ENCODE assay signal across 8 cellular contexts in the genomic region with DNA sequence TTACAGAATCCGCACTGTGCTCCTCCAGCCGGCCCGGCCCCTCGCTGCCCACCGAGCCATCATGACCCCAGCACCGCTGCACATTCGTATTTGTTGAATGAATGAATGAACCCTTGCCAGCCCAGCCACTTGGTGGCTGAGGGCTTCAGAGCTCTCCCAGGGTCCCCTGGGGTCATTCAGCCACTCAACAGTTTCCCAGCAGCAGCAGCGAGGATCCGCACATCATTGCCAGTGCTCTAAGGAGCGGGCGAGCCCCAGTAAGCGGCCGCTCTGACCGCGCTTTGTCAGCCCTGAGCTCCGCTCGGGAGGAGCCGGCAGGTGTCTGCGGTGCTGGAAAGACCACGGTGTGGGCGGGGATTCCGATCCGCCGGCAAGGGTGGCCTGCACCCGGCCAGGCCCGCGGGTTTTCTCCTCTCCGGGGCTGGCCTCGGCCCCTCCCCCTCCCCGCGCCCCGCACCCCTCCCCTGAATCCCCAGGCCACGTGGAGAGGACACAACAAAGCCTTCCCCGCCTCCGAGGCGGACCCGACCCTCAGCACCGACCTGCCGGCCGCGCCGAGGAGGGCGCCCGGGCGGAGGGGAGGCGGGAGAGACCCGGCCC. TPM values are rescaled to one million over a fixed set of nuclear protein-coding genes. Genes with fewer than 3 reads are reported as not detected.
DNase-seq lines count a peak whose midpoint lies in the region; ATAC-seq, FAIRE-seq and TF ChIP-seq lines count a peak whose summit lies in the region.

No MANE protein-coding gene starts in this region.

- H3K27me3 Mint-ChIP-seq in activated T-helper 2 cell treated with anti-CD3 and anti-CD28 coated beads, Interferon-gamma antibody, Interleukin-2, Interleukin-4, amounts not matched to agents 10 μg/mL and 5 μg/mL and 100 μg/mL, durations not matched to agents 14 hours and 24 hours and 36 hours (ENCODE audit: low read depth) = peaks cover 29% of the 10 kb centered on the region

- intact Hi-C loops in activated T-helper 2 cell treated with anti-CD3 and anti-CD28 coated beads, Interferon-gamma antibody, Interleukin-2, Interleukin-4, amounts not matched to agents 10 μg/mL and 5 μg/mL and 100 μg/mL, durations not matched to agents 14 hours and 24 hours and 36 hours (cut with micrococcal nuclease) = loop anchor here (5.0 to 10.0 kb wide), 2 partner anchors 36 to 699 kb away; no protein-coding TSS in a partner anchor
- intact Hi-C loops in pancreas (cut with DNase I) = no loop called here

- peaks cover 75% of the 10 kb centered on the region for H3K79me2 ChIP-seq in OCI-LY3 (ENCODE audit: low read length)

- peak overlapping the region; percentile 77 for H3K4me3 Mint-ChIP-seq in activated T-helper 2 cell treated with anti-CD3 and anti-CD28 coated beads, Interferon-gamma antibody, Interleukin-2, Interleukin-4, amounts not matched to agents 10 μg/mL and 5 μg/mL and 100 μg/mL, durations not matched to agents 14 hours and 24 hours and 36 hours (ENCODE audit: low read depth)

- H3K27ac Mint-ChIP-seq in activated T-helper 2 cell treated with anti-CD3 and anti-CD28 coated beads, Interferon-gamma antibody, Interleukin-2, Interleukin-4, amounts not matched to agents 10 μg/mL and 5 μg/mL and 100 μg/mL, durations not matched to agents 14 hours and 24 hours and 36 hours = no peak overlapping the region

- no CpG with 5 or more reads among the region's 47 CpGs for WGBS in gastroesophageal sphincter (ENCODE audit: low coverage in 1 of 2), 2 donors
- 2 to 3% methylated on average over 30 to 45 of the region's 47 CpGs for WGBS in pancreas, 2 donors

- CTCF ChIA-PET in GM10248 (lab: Yijun Ruan, JAX) = interaction anchor here (0.9 to 3.9 kb wide), 6 partner anchors 8 to 303 kb away, joined by 4 to 46 read pairs (median 9); no protein-coding TSS in a partner anchor

- H2AFZ ChIP-seq in OCI-LY3 (ENCODE audit: low read depth, low read length) = no peak overlapping the region

- H3K9me3 Mint-ChIP-seq in activated T-helper 2 cell treated with anti-CD3 and anti-CD28 coated beads, Interferon-gamma antibody, Interleukin-2, Interleukin-4, amounts not matched to agents 10 μg/mL and 5 μg/mL and 100 μg/mL, durations not matched to agents 14 hours and 24 hours and 36 hours = no peaks in the 10 kb centered on the region

- H3K4me2 ChIP-seq in OCI-LY3 (ENCODE audit: low read length) = peak overlapping the region; percentile 89

- no peak for FAIRE-seq in pancreas (lab: Jason Lieb, UNC)

- no peak for TF ChIP-seq POLR2A in gastroesophageal sphincter (IDR thresholded peaks at IDR 0.05)

- peaks cover 6% of the 10 kb centered on the region for H3K36me3 Mint-ChIP-seq in activated T-helper 2 cell treated with anti-CD3 and anti-CD28 coated beads, Interferon-gamma antibody, Interleukin-2, Interleukin-4, amounts not matched to agents 10 μg/mL and 5 μg/mL and 100 μg/mL, durations not matched to agents 14 hours and 24 hours and 36 hours (ENCODE audit: low read depth)

- H3K9me3 ChIP-seq in OCI-LY3 (ENCODE audit: insufficient read depth, low read length) = no peaks in the 10 kb centered on the region
- H3K9me3 ChIP-seq in gastroesophageal sphincter = no peaks in the 10 kb centered on the region
- H3K9me3 ChIP-seq in pancreas = no peaks in the 10 kb centered on the region

- H3K36me3 ChIP-seq in OCI-LY3 (replicated peaks; ENCODE audit: low read depth, low read length) = peaks cover 47% of the 10 kb centered on the region
- no peaks in the 10 kb centered on the region for H3K36me3 ChIP-seq in gastroesophageal sphincter
- H3K36me3 ChIP-seq in pancreas = no peaks in the 10 kb centered on the region

- peak overlapping the region; percentile 92 for H3K9ac ChIP-seq in OCI-LY3 (ENCODE audit: low read length)

- H3K4me1 ChIP-seq in OCI-LY3 (ENCODE audit: low read length) (peaks cover 67% of the 10 kb centered on the region), gastroesophageal sphincter (peaks cover 0 to 24% (median 13%) of the 10 kb centered on the region in 3 donors), pancreas (peaks cover 3 to 7% (median 6%) of the 10 kb centered on the region in 3 donors)

- H3K27ac ChIP-seq in OCI-LY3 (ENCODE audit: low read length) = peak overlapping the region; percentile 77
- peak overlapping the region in 3 of 4 donors; percentile 37 to 73 (median 63) for H3K27ac ChIP-seq in gastroesophageal sphincter
- peak overlapping the region in 2 of 4 donors; percentile 54 to 61 for H3K27ac ChIP-seq in pancreas

- DNase-seq in GM10248 (ENCODE audit: extremely low spot score) = peak; percentile 68
- DNase-seq in activated T-helper 2 cell treated with anti-CD3 and anti-CD28 coated beads, Interferon-gamma antibody, Interleukin-2, Interleukin-4, amounts not matched to agents 10 μg/mL and 5 μg/mL and 100 μg/mL, durations not matched to agents 14 hours and 24 hours and 36 hours (ENCODE audit: low spot score) = peak; percentile 40
- peak; percentile 26 to 82 (median 58) for DNase-seq in pancreas
- no peak for DNase-seq in COLO829 (ENCODE audit: low spot score)

- TF ChIP-seq EP300 in gastroesophageal sphincter (IDR thresholded peaks at IDR 0.05) = no peak

- H3K4me3 ChIP-seq in OCI-LY3 (ENCODE audit: low read length) (peak overlapping the region; percentile 79), gastroesophageal sphincter (peak overlapping the region; percentile 61 to 91), pancreas (peak overlapping the region; percentile 63 to 81 (median 74))

- peaks cover 42% of the 10 kb centered on the region for H3K4me1 Mint-ChIP-seq in activated T-helper 2 cell treated with anti-CD3 and anti-CD28 coated beads, Interferon-gamma antibody, Interleukin-2, Interleukin-4, amounts not matched to agents 10 μg/mL and 5 μg/mL and 100 μg/mL, durations not matched to agents 14 hours and 24 hours and 36 hours (ENCODE audit: low read depth)

- peaks cover 43% of the 10 kb centered on the region for H4K20me1 ChIP-seq in OCI-LY3 (ENCODE audit: insufficient read depth, low read length)

- POLR2A ChIA-PET in GM10248 (lab: Yijun Ruan, JAX) = interaction anchor here (0.5 kb wide), 1 partner anchor 10 kb away, joined by 3 read pairs; no protein-coding TSS in a partner anchor

- ATAC-seq in HG02970 (IDR thresholded peaks at IDR 0.05; ENCODE audit: low FRiP score, unreplicated experiment) = peak; percentile 18
- peak; percentile 22 for ATAC-seq in gastroesophageal sphincter
- ATAC-seq in pancreas = peak; percentile 57 to 82 (median 71)
- no peak for ATAC-seq in HG03521 (IDR thresholded peaks at IDR 0.05; ENCODE audit: unreplicated experiment)

- no peaks in the 10 kb centered on the region for H3K27me3 ChIP-seq in OCI-LY3 (ENCODE audit: low read depth, low read length)
- peaks cover 3% of the 10 kb centered on the region for H3K27me3 ChIP-seq in gastroesophageal sphincter
- no peaks in the 10 kb centered on the region for H3K27me3 ChIP-seq in pancreas

- TF ChIP-seq CTCF in GM10248 (IDR thresholded peaks at IDR 0.05; ENCODE audit: control extremely low read depth, extremely low read depth, low read depth, missing control alignments) = no peak
- no peak for TF ChIP-seq CTCF in OCI-LY3 (IDR thresholded peaks at IDR 0.05; ENCODE audit: low read depth, low read length)
- TF ChIP-seq CTCF in gastroesophageal sphincter (IDR thresholded peaks at IDR 0.05) = no peak
- no peak for TF ChIP-seq CTCF in pancreas (IDR thresholded peaks at IDR 0.05)

RNA-seq across cellular contexts. Expression of a gene that starts 0.6 kb away (rescaled TPM):
- 11.5 and 14.3 TPM in 2 replicates for total RNA-seq in activated T-helper 2 cell treated with anti-CD3 and anti-CD28 coated beads, Interferon-gamma antibody, Interleukin-2, Interleukin-4, amounts not matched to agents 10 μg/mL and 5 μg/mL and 100 μg/mL, durations not matched to agents 14 hours and 24 hours and 36 hours
- total RNA-seq in gastroesophageal sphincter (10 to 100 TPM in 3 of 4 donors, 1 to 10 TPM in 1; 5.9 to 34.5 (median 21.4) TPM), pancreas (10 to 100 TPM in 1 of 6 donors, 1 to 10 TPM in 5; 3.2 to 15.7 (median 6.6) TPM)
- 10 to 100 TPM in 1 of 2 donors, 1 to 10 TPM in 1; 8.2 to 10.2 TPM for polyA plus RNA-seq in pancreas
